2 cellular contexts compared by ENCODE assay signal in genomic region chr6:14736231-14736953, GRCh38.
TF ChIP-seq lines count a peak whose summit lies in the region.

No MANE protein-coding gene starts in this region.

TF ChIP-seq in IMR-90, 13 proteins besides CTCF, POLR2A, EP300 and RAD21:
- TF ChIP-seq, protein P1, sequence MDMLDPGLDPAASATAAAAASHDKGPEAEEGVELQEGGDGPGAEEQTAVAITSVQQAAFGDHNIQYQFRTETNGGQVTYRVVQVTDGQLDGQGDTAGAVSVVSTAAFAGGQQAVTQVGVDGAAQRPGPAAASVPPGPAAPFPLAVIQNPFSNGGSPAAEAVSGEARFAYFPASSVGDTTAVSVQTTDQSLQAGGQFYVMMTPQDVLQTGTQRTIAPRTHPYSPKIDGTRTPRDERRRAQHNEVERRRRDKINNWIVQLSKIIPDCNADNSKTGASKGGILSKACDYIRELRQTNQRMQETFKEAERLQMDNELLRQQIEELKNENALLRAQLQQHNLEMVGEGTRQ (IDR thresholded peaks at IDR 0.05; ENCODE audit: low read depth, low read length) = no peak
- TF ChIP-seq FOS (IDR thresholded peaks at IDR 0.05; ENCODE audit: low read depth, low read length) = no peak
- TF ChIP-seq MAZ (IDR thresholded peaks at IDR 0.05; ENCODE audit: borderline replicate concordance, low read depth, low read length) = no peak
- no peak for TF ChIP-seq RFX5 (IDR thresholded peaks at IDR 0.05; ENCODE audit: low read depth, low read length)
- TF ChIP-seq MAFK (IDR thresholded peaks at IDR 0.05; ENCODE audit: low read depth, low read length) = no peak
- no peak for TF ChIP-seq SMC3 (IDR thresholded peaks at IDR 0.05; ENCODE audit: low read depth, low read length)

TF ChIP-seq in WTC11, 78 proteins besides CTCF, POLR2A, EP300 and RAD21 (continued from another document):
- TF ChIP-seq, protein P2, sequence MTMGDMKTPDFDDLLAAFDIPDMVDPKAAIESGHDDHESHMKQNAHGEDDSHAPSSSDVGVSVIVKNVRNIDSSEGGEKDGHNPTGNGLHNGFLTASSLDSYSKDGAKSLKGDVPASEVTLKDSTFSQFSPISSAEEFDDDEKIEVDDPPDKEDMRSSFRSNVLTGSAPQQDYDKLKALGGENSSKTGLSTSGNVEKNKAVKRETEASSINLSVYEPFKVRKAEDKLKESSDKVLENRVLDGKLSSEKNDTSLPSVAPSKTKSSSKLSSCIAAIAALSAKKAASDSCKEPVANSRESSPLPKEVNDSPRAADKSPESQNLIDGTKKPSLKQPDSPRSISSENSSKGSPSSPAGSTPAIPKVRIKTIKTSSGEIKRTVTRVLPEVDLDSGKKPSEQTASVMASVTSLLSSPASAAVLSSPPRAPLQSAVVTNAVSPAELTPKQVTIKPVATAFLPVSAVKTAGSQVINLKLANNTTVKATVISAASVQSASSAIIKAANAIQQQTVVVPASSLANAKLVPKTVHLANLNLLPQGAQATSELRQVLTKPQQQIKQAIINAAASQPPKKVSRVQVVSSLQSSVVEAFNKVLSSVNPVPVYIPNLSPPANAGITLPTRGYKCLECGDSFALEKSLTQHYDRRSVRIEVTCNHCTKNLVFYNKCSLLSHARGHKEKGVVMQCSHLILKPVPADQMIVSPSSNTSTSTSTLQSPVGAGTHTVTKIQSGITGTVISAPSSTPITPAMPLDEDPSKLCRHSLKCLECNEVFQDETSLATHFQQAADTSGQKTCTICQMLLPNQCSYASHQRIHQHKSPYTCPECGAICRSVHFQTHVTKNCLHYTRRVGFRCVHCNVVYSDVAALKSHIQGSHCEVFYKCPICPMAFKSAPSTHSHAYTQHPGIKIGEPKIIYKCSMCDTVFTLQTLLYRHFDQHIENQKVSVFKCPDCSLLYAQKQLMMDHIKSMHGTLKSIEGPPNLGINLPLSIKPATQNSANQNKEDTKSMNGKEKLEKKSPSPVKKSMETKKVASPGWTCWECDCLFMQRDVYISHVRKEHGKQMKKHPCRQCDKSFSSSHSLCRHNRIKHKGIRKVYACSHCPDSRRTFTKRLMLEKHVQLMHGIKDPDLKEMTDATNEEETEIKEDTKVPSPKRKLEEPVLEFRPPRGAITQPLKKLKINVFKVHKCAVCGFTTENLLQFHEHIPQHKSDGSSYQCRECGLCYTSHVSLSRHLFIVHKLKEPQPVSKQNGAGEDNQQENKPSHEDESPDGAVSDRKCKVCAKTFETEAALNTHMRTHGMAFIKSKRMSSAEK (CRISPR knock-in tag; IDR thresholded peaks at IDR 0.05; ENCODE audit: borderline replicate concordance) = no peak
- TF ChIP-seq ELF4 (CRISPR knock-in tag; IDR thresholded peaks at IDR 0.05; ENCODE audit: low read depth) (no peak), FOXP4 (CRISPR knock-in tag; IDR thresholded peaks at IDR 0.05) (no peak), MLX (CRISPR knock-in tag; IDR thresholded peaks at IDR 0.05) (no peak), CREB1 (CRISPR knock-in tag; IDR thresholded peaks at IDR 0.05) (no peak), ZNF219 (CRISPR knock-in tag; IDR thresholded peaks at IDR 0.05; ENCODE audit: borderline replicate concordance) (no peak), SOX15 (CRISPR knock-in tag; IDR thresholded peaks at IDR 0.05) (no peak), ETV6 (CRISPR knock-in tag; IDR thresholded peaks at IDR 0.05) (no peak), ZNF512 (CRISPR knock-in tag; IDR thresholded peaks at IDR 0.05; ENCODE audit: borderline replicate concordance) (no peak), ZNF396 (CRISPR knock-in tag; IDR thresholded peaks at IDR 0.05; ENCODE audit: borderline replicate concordance) (no peak), ZNF263 (CRISPR knock-in tag; IDR thresholded peaks at IDR 0.05; ENCODE audit: low read depth) (no peak), AFF4 (CRISPR knock-in tag; IDR thresholded peaks at IDR 0.05; ENCODE audit: borderline replicate concordance) (no peak), CREM (CRISPR knock-in tag; IDR thresholded peaks at IDR 0.05) (no peak)
- TF ChIP-seq, protein P3, sequence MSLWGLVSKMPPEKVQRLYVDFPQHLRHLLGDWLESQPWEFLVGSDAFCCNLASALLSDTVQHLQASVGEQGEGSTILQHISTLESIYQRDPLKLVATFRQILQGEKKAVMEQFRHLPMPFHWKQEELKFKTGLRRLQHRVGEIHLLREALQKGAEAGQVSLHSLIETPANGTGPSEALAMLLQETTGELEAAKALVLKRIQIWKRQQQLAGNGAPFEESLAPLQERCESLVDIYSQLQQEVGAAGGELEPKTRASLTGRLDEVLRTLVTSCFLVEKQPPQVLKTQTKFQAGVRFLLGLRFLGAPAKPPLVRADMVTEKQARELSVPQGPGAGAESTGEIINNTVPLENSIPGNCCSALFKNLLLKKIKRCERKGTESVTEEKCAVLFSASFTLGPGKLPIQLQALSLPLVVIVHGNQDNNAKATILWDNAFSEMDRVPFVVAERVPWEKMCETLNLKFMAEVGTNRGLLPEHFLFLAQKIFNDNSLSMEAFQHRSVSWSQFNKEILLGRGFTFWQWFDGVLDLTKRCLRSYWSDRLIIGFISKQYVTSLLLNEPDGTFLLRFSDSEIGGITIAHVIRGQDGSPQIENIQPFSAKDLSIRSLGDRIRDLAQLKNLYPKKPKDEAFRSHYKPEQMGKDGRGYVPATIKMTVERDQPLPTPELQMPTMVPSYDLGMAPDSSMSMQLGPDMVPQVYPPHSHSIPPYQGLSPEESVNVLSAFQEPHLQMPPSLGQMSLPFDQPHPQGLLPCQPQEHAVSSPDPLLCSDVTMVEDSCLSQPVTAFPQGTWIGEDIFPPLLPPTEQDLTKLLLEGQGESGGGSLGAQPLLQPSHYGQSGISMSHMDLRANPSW (CRISPR knock-in tag; conservative IDR thresholded peaks at IDR 0.05; ENCODE audit: low read depth) = no peak
- TF ChIP-seq, protein P4, sequence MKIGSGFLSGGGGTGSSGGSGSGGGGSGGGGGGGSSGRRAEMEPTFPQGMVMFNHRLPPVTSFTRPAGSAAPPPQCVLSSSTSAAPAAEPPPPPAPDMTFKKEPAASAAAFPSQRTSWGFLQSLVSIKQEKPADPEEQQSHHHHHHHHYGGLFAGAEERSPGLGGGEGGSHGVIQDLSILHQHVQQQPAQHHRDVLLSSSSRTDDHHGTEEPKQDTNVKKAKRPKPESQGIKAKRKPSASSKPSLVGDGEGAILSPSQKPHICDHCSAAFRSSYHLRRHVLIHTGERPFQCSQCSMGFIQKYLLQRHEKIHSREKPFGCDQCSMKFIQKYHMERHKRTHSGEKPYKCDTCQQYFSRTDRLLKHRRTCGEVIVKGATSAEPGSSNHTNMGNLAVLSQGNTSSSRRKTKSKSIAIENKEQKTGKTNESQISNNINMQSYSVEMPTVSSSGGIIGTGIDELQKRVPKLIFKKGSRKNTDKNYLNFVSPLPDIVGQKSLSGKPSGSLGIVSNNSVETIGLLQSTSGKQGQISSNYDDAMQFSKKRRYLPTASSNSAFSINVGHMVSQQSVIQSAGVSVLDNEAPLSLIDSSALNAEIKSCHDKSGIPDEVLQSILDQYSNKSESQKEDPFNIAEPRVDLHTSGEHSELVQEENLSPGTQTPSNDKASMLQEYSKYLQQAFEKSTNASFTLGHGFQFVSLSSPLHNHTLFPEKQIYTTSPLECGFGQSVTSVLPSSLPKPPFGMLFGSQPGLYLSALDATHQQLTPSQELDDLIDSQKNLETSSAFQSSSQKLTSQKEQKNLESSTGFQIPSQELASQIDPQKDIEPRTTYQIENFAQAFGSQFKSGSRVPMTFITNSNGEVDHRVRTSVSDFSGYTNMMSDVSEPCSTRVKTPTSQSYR (CRISPR knock-in tag; IDR thresholded peaks at IDR 0.05) = no peak
